In genomic region chr1:15180945-15181523, GRCh38 we compare ENCODE assay signal across 20 cellular contexts. TPM values are rescaled to one million over a fixed set of nuclear protein-coding genes. Genes with fewer than 3 reads are reported as not detected.
A peak's percentile ranks its signal among the peaks of the same experiment; 100 is the strongest.
DNase-seq lines count a peak whose midpoint lies in the region; ATAC-seq and TF ChIP-seq lines count a peak whose summit lies in the region.
"Had no signal": no experiment of that assay in that cellular context is flagged by ENCODE, and none has a peak within 500 bp of the region (broad histone marks: within the 10 kb centered on the region; RNA-seq: fewer than 3 reads in every experiment).

No MANE protein-coding gene starts in this region.

- no peak overlapping the region for H3K27ac Mint-ChIP-seq in endothelial cell (ENCODE audit: unreplicated experiment)
- H3K27ac Mint-ChIP-seq: activated CD4-positive, alpha-beta T cell treated with anti-CD3 and anti-CD28 coated beads, Interleukin-2, amount 10 ng/mL, durations not matched to agents 7 days and 5 days; mesothelial cell of epicardium; nephron progenitor cell; T-helper 1 cell treated with Interleukin-12 subunit alpha and Interleukin-12 subunit beta and Interleukin-4 antibody, amounts not matched to agents 30 μg/mL and 1 μg/mL, for 36 hours had no signal

- peaks cover 5% of the 10 kb centered on the region for H3K36me3 Mint-ChIP-seq in endothelial cell (ENCODE audit: low read depth, unreplicated experiment)
- H3K36me3 Mint-ChIP-seq: mesothelial cell of epicardium had no signal

- TF ChIP-seq CTCF in endothelial cell (IDR thresholded peaks at IDR 0.05; ENCODE audit: unreplicated experiment) = no peak

- ATAC-seq in GM18867 (IDR thresholded peaks at IDR 0.05; ENCODE audit: unreplicated experiment) = no peak

- peaks cover 67% of the 10 kb centered on the region for H3K4me1 Mint-ChIP-seq in endothelial cell (ENCODE audit: unreplicated experiment)
- H3K4me1 Mint-ChIP-seq: activated CD4-positive, alpha-beta T cell treated with anti-CD3 and anti-CD28 coated beads, Interleukin-2, amount 10 ng/mL, durations not matched to agents 7 days and 5 days; mesothelial cell of epicardium had no signal

- DNase-seq in NCI-H2171 treated with DMSO at 0.1 percent for 48 hours (lab: John Stamatoyannopoulos, UW) (peak; percentile 25), NCI-H2171 (lab: John Stamatoyannopoulos, UW) (no peak), NCI-H345 treated with DMSO at 0.1 percent for 48 hours (lab: John Stamatoyannopoulos, UW; ENCODE audit: unreplicated experiment) (peak; percentile 67), endothelial cell (ENCODE audit: low spot score) (no peak), DMS 273 treated with DMSO at 0.1 percent for 48 hours (lab: John Stamatoyannopoulos, UW) (no peak), NCI-H1048 (lab: John Stamatoyannopoulos, UW) (no peak)
- no peak for DNase-seq in stimulated activated CD4-positive, alpha-beta T cell treated with anti-CD3 and anti-CD28 coated beads, Interleukin-4, amount 100 ng/mL, for 1 hour
- DNase-seq: ACHN; activated CD4-positive, alpha-beta T cell treated with anti-CD3 and anti-CD28 coated beads, Interleukin-2, amount 10 ng/mL, durations not matched to agents 7 days and 5 days; activated CD8-positive, alpha-beta memory T cell treated with anti-CD3 and anti-CD28 coated beads, Interleukin-2, amount 50 U/mL, for 48 hours; activated gamma-delta T cell; amniotic stem cell; NCI-H1436 treated with DMSO at 0.1 percent for 48 hours; NCI-H526 treated with DMSO at 0.1 percent for 48 hours; nephron progenitor cell; SJCRH30; stimulated activated CD4-positive, alpha-beta T cell treated with anti-CD3 and anti-CD28 coated beads, Interleukin-2, amount 100 ng/mL, for 48 hours had no signal

- peak overlapping the region; percentile 47 for H3K4me3 Mint-ChIP-seq in endothelial cell (ENCODE audit: unreplicated experiment)
- H3K4me3 Mint-ChIP-seq: activated CD4-positive, alpha-beta T cell treated with anti-CD3 and anti-CD28 coated beads, Interleukin-2, amount 10 ng/mL, durations not matched to agents 7 days and 5 days; mesothelial cell of epicardium; nephron progenitor cell; T-helper 1 cell treated with Interleukin-12 subunit alpha and Interleukin-12 subunit beta and Interleukin-4 antibody, amounts not matched to agents 30 μg/mL and 1 μg/mL, for 36 hours had no signal

- no peaks in the 10 kb centered on the region for H3K9me3 Mint-ChIP-seq in endothelial cell (ENCODE audit: unreplicated experiment)
- H3K9me3 Mint-ChIP-seq: activated CD4-positive, alpha-beta T cell treated with anti-CD3 and anti-CD28 coated beads, Interleukin-2, amount 10 ng/mL, durations not matched to agents 7 days and 5 days; mesothelial cell of epicardium; nephron progenitor cell; T-helper 1 cell treated with Interleukin-12 subunit alpha and Interleukin-12 subunit beta and Interleukin-4 antibody, amounts not matched to agents 30 μg/mL and 1 μg/mL, for 36 hours had no signal

- peaks cover 12% of the 10 kb centered on the region for H3K27me3 Mint-ChIP-seq in endothelial cell (ENCODE audit: unreplicated experiment)

RNA-seq across cellular contexts. Expression of gene TMEM51, which starts 27.5 kb away (rescaled TPM):
- total RNA-seq in endothelial cell (ENCODE audit: unreplicated experiment) = 23.5 TPM
- total RNA-seq: activated CD4-positive, alpha-beta T cell treated with anti-CD3 and anti-CD28 coated beads, Interleukin-2, amount 10 ng/mL, durations not matched to agents 7 days and 5 days had no signal

Comparison
In these comparisons a context has a peak if more than half of its experiments do, and no peak if none do; other contexts are left out.
1. DNase-seq: peak in NCI-H2171 treated with DMSO at 0.1 percent for 48 hours (single experiment) and NCI-H345 treated with DMSO at 0.1 percent for 48 hours (single experiment); none in NCI-H2171 (single experiment), endothelial cell (single experiment), DMS 273 treated with DMSO at 0.1 percent for 48 hours (single experiment), stimulated activated CD4-positive, alpha-beta T cell treated with anti-CD3 and anti-CD28 coated beads, Interleukin-4, amount 100 ng/mL, for 1 hour (single experiment) and NCI-H1048 (single experiment).